8 cellular contexts compared by ENCODE assay signal in the genomic region with DNA sequence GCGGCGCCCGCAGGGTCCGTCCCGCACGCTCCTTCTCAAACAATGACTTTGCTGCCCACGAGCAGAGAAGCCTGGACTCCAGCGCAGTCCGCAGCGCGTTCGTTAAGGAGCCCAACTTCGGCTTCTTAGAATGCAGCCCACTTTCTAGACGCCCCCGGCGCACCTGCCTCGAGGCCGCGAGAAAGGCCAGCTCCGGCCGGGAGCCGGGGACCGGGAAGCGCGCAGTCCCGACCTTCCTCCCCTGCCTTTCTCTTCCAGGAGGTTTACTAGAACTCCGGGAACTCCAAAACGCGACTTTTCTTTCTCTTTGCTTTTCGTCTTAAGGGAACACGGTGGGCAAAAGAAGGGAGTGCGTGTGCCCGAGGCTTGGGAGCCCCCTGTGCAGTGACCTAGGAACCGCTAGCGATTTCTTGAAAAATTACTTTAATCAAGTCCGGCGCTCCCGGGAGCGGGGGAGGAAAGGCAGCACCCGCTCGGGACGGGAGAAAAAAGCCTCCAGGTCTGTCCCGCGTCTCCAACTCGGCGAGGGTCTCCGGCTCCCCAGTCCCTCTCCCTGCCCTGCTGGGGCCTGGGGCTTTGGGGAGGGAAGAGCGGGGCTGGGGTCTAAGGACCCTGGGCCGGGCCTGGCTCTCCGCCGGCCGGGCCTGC. TPM values are rescaled to one million over a fixed set of nuclear protein-coding genes. Genes with fewer than 3 reads are reported as not detected.
A peak's percentile ranks its signal among the peaks of the same experiment; 100 is the strongest.
DNase-seq lines count a peak whose midpoint lies in the region; ATAC-seq, FAIRE-seq and TF ChIP-seq lines count a peak whose summit lies in the region.

No MANE protein-coding gene starts in this region.

- no peak overlapping the region for H4K5ac ChIP-seq in H1 (ENCODE audit: insufficient read length, low read depth, low read length)

- no peak overlapping the region; the same call in 1 of the 2 replicates for H3K18ac ChIP-seq in H1 (ENCODE audit: extremely low read depth, low read length)

- H3K79me2 ChIP-seq in H1 (ENCODE audit: control insufficient read depth in 1 of 2, insufficient read depth in 2 of 2, low read length in 2 of 2) (no peaks in the 10 kb centered on the region), parathyroid adenoma (no peaks in the 10 kb centered on the region)

- ATAC-seq in GM18867 (IDR thresholded peaks at IDR 0.05; ENCODE audit: unreplicated experiment) (no peak), HG03469 (IDR thresholded peaks at IDR 0.05; ENCODE audit: unreplicated experiment) (no peak)

- H3K4me3 ChIP-seq in H1 (ENCODE audit: extremely low read depth in 1 of 4, insufficient read depth in 2 of 4, low read depth in 3 of 4, low read length in 4 of 4) (peak overlapping the region; percentile 10 to 69 (median 38)), parathyroid adenoma (ENCODE audit: low read depth, low read length) (peak overlapping the region; percentile 32)

- no peak overlapping the region for H4K91ac ChIP-seq in H1 (replicated peaks; ENCODE audit: insufficient read length, low read length)

- no peak overlapping the region for H2BK15ac ChIP-seq in H1 (ENCODE audit: low read length)

- no peak for TF ChIP-seq EP300 in H1 (IDR thresholded peaks at IDR 0.05; ENCODE audit: borderline replicate concordance in 1 of 2, low read depth in 2 of 2, low read length in 2 of 2)

- H3K56ac ChIP-seq in H1 (replicated peaks; ENCODE audit: insufficient read length, low read depth, low read length): no peak overlapping the region

- H3K23ac ChIP-seq in H1 (ENCODE audit: insufficient read length): no peak overlapping the region

- no peak overlapping the region for H3K4ac ChIP-seq in H1 (replicated peaks; ENCODE audit: insufficient read length, low read depth, low read length)

- H3K4me2 ChIP-seq in H1 (ENCODE audit: insufficient read depth in 1 of 2, low read depth in 2 of 2, low read length in 2 of 2): peak overlapping the region; percentile 87 to 94
- H3K4me2 ChIP-seq in parathyroid adenoma (ENCODE audit: low read length): peak overlapping the region; percentile 29

- no peak overlapping the region for H3K9ac ChIP-seq in H1 (replicated peaks in 1 of 4; ENCODE audit: extremely low read depth in 1 of 4, low read depth in 3 of 4, low read length in 3 of 4)
- H3K9ac ChIP-seq in parathyroid adenoma: no peak overlapping the region

- H3K27ac ChIP-seq in H1 (ENCODE audit: low read depth, low read length) (no peak overlapping the region), parathyroid adenoma (no peak overlapping the region)

- peak; percentile 52 for DNase-seq in GM03348 (ENCODE audit: low spot score)
- DNase-seq in NCI-H1105 (lab: John Stamatoyannopoulos, UW): peak; percentile 13
- DNase-seq in H1 (ENCODE audit: low read depth in 1 of 2, low spot score in 2 of 2): peak in 1 of 2 experiments; percentile 70
- no peak for DNase-seq in NCI-H1694 treated with DMSO at 0.1 percent for 48 hours (lab: John Stamatoyannopoulos, UW)
- no peak for DNase-seq in NCI-H1436 (lab: John Stamatoyannopoulos, UW)

- H2BK120ac ChIP-seq in H1 (replicated peaks; ENCODE audit: low read depth, low read length): no peak overlapping the region

- no peak for TF ChIP-seq POLR2A in H1 (IDR thresholded peaks at IDR 0.05; ENCODE audit: control extremely low read depth in 1 of 2, low read depth in 2 of 2, low read length in 2 of 2)

- no peak overlapping the region for H2BK20ac ChIP-seq in H1 (ENCODE audit: low read length)

- H4K20me1 ChIP-seq in H1 (replicated peaks in 1 of 2; ENCODE audit: control insufficient read depth in 1 of 2, insufficient read depth in 2 of 2, low read length in 2 of 2): peaks cover 0 to 2% of the 10 kb centered on the region in 2 experiments

- no peak overlapping the region for H2AK5ac ChIP-seq in H1 (ENCODE audit: low read depth, low read length)

- H3K4me1 ChIP-seq in H1 (replicated peaks in 1 of 4; ENCODE audit: control insufficient read depth in 3 of 4, insufficient read depth in 4 of 4, low read length in 3 of 4) (peaks cover 0 to 21% (median 15%) of the 10 kb centered on the region in 4 experiments; a peak in 5 of 7 replicates), parathyroid adenoma (peaks cover 4% of the 10 kb centered on the region)

- no peak overlapping the region for H2BK5ac ChIP-seq in H1 (ENCODE audit: low read depth, low read length)

- H3K27me3 ChIP-seq in H1 (replicated peaks in 1 of 4; ENCODE audit: control insufficient read depth in 3 of 4, extremely low read depth in 1 of 4, insufficient read depth in 3 of 4, low read length in 3 of 4) (peaks cover 64 to 95% (median 85%) of the 10 kb centered on the region in 4 experiments), parathyroid adenoma (ENCODE audit: control insufficient read depth, insufficient read depth, low read length) (peaks cover 19% of the 10 kb centered on the region)

- POLR2A ChIA-PET in H1 (lab: Charles Lee; ENCODE audit: partially characterized antibody): no interaction called here

- 9% methylated on average over 22 of the region's 52 CpGs; no CpG with 5 or more reads in 1 of the 2 experiments for WGBS in H1 (ENCODE audit: extremely low coverage in 1 of 2, insufficient coverage in 1 of 2, insufficient read length in 1 of 2, insufficient replicate concordance in 2 of 2, low coverage in 1 of 2, low lambda C conversion rate in 2 of 2, missing lambda C conversion rate in 1 of 2), 2 experiments

- no peak overlapping the region; the same call in 1 of the 2 replicates for H4K8ac ChIP-seq in H1 (ENCODE audit: extremely low read depth, insufficient read depth, low read length)

- H3K9me3 ChIP-seq in H1 (ENCODE audit: insufficient read depth in 2 of 2, low read depth in 1 of 2, low read length in 1 of 2): no peaks in the 10 kb centered on the region
- no peaks in the 10 kb centered on the region for H3K9me3 ChIP-seq in parathyroid adenoma (ENCODE audit: control insufficient read depth, low read length)

- TF ChIP-seq RAD21 in H1 (IDR thresholded peaks at IDR 0.05 in 1 of 2, conservative IDR thresholded peaks at IDR 0.05 in 1 of 2; ENCODE audit: low read depth in 2 of 2, low read length in 2 of 2): no peak

- CTCF ChIA-PET in H1 (lab: Charles Lee; ENCODE audit: partially characterized antibody): interaction anchor here (1.5 kb wide), 1 partner anchor 92 kb away, joined by 3 read pairs; no protein-coding TSS in a partner anchor

- FAIRE-seq in H1 (lab: Jason Lieb, UNC): no peak

- TF ChIP-seq CTCF in H1 (IDR thresholded peaks at IDR 0.05; ENCODE audit: control extremely low read depth in 1 of 3, insufficient read depth in 1 of 3, low read depth in 1 of 3, low read length in 3 of 3) (no peak), parathyroid adenoma (IDR thresholded peaks at IDR 0.05) (no peak)

- H3K14ac ChIP-seq in H1 (ENCODE audit: insufficient read length): no peak overlapping the region

- H3K23me2 ChIP-seq in H1 (ENCODE audit: low read depth, low read length): peaks cover 18% of the 10 kb centered on the region; the same call in 1 of the 2 replicates

- H3K79me1 ChIP-seq in H1 (ENCODE audit: low read depth, low read length): no peaks in the 10 kb centered on the region

- peak overlapping the region; percentile 84 for H2AFZ ChIP-seq in H1 (ENCODE audit: low read length)
- H2AFZ ChIP-seq in parathyroid adenoma: peak overlapping the region; percentile 25

- H2BK12ac ChIP-seq in H1 (ENCODE audit: low read depth, low read length): no peak overlapping the region

- H3K36me3 ChIP-seq in H1 (ENCODE audit: control insufficient read depth in 2 of 4, insufficient read depth in 4 of 4, low read length in 3 of 4): peaks cover 0 to 7% (median 0%) of the 10 kb centered on the region in 4 experiments; a peak in 1 of 8 replicates
- no peaks in the 10 kb centered on the region for H3K36me3 ChIP-seq in parathyroid adenoma (ENCODE audit: control insufficient read depth, insufficient read depth, low read length)

TF ChIP-seq in H1, 55 proteins besides CTCF, POLR2A, EP300 and RAD21:
- TF ChIP-seq, protein P1, sequence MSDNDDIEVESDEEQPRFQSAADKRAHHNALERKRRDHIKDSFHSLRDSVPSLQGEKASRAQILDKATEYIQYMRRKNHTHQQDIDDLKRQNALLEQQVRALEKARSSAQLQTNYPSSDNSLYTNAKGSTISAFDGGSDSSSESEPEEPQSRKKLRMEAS (IDR thresholded peaks at IDR 0.05): peak; percentile 18
- no peak for TF ChIP-seq TBP (IDR thresholded peaks at IDR 0.05; ENCODE audit: low read depth, low read length)
- TF ChIP-seq RFX5 (IDR thresholded peaks at IDR 0.05; ENCODE audit: borderline replicate concordance, low read depth, low read length): no peak
- 0 out of 2 replicates have a peak, but pooled peaks have one; percentile 56 for TF ChIP-seq RBBP5 (IDR thresholded peaks at IDR 0.05; ENCODE audit: borderline replicate concordance, low read depth, low read length)
- TF ChIP-seq KDM4A (IDR thresholded peaks at IDR 0.05; ENCODE audit: low read depth, low read length, severe bottlenecking): peak; percentile 43
- peak; percentile 96 for TF ChIP-seq SUZ12 (IDR thresholded peaks at IDR 0.05; ENCODE audit: low read length)
- no peak for TF ChIP-seq SP2 (IDR thresholded peaks at IDR 0.05; ENCODE audit: low read length)
- peak; percentile 73 for TF ChIP-seq CTBP2 (IDR thresholded peaks at IDR 0.05; ENCODE audit: borderline replicate concordance, insufficient read depth, insufficient read length, low read length)
- TF ChIP-seq RNF2 (IDR thresholded peaks at IDR 0.05; ENCODE audit: borderline replicate concordance, low read depth, low read length, missing control alignments, poor library complexity, severe bottlenecking): peak; percentile 95
- no peak for TF ChIP-seq KDM1A (IDR thresholded peaks at IDR 0.05; ENCODE audit: borderline replicate concordance, low read length)
- TF ChIP-seq EZH2 (IDR thresholded peaks at IDR 0.05; ENCODE audit: low read depth, low read length, severe bottlenecking): peak; percentile 95

RNA-seq across cellular contexts. Expression of a gene that starts 2.6 kb away (rescaled TPM):
- 0.13 TPM in 1 of 2 replicates, not detected in the other for total RNA-seq in H1 (2021; fragmentation: NEBNext Ultra II Directional; extraction: Animal tissue kit (Norgen Biotek cat#: 25700))
- polyA plus RNA-seq in H1 (2011; rRNA removed): 0.28 and 0.30 TPM in 2 replicates
- polyA plus RNA-seq in H1 (2011; cell fraction: cytosol; rRNA removed): 0.17 TPM
- polyA plus RNA-seq in H1 (2011; cell fraction: nucleus; rRNA removed): 0.40 TPM
- 0.17 to 0.58 TPM (median 0.27 TPM) in 4 replicates for polyA plus RNA-seq in H1 (2012, experiment 1 of 2)
- polyA plus RNA-seq in H1 (2012, experiment 2 of 2): 0.17 TPM
- 0.12 TPM for polyA plus RNA-seq in H1 (2013, experiment 1 of 2)
- 0.11 TPM for polyA plus RNA-seq in H1 (2013, experiment 2 of 2)
- polyA minus RNA-seq in H1 (2011; rRNA and poly(A)+ RNA removed): 0.20 and 0.22 TPM in 2 replicates
- not detected for polyA minus RNA-seq in H1 (2011; cell fraction: cytosol; rRNA and poly(A)+ RNA removed)
- not detected for polyA minus RNA-seq in H1 (2011; cell fraction: nucleus; rRNA and poly(A)+ RNA removed)

Comparison
In these comparisons a context has a peak if more than half of its experiments do, and no peak if none do; other contexts are left out.
1. DNase-seq: peak in GM03348 (single experiment) and NCI-H1105 (single experiment); none in NCI-H1694 treated with DMSO at 0.1 percent for 48 hours (single experiment) and NCI-H1436 (single experiment).